9 cellular contexts compared by ENCODE assay signal in genomic region chr3:46930176-46930944, GRCh38. TPM values are rescaled to one million over a fixed set of nuclear protein-coding genes. Genes with fewer than 3 reads are reported as not detected.
DNase-seq lines count a peak whose midpoint lies in the region; ATAC-seq, FAIRE-seq and TF ChIP-seq lines count a peak whose summit lies in the region.
"Had no signal": no experiment of that assay in that cellular context is flagged by ENCODE, and none has a peak within 500 bp of the region (broad histone marks: within the 10 kb centered on the region; RNA-seq: fewer than 3 reads in every experiment).

No MANE protein-coding gene starts in this region.

- H3K9ac ChIP-seq in skeletal muscle tissue (ENCODE audit: low read depth in 1 of 3, low read length in 3 of 3), result peak overlapping the region; percentile 35 to 63 (median 54)

- H3K9me3 ChIP-seq in right atrium auricular region (no peaks in the 10 kb centered on the region), skeletal muscle tissue (ENCODE audit: control insufficient read depth in 3 of 3, low read length in 3 of 3) (no peaks in the 10 kb centered on the region)

- TF ChIP-seq CTCF in VCaP (conservative IDR thresholded peaks at IDR 0.05) (no peak), right atrium auricular region (IDR thresholded peaks at IDR 0.05) (no peak)

- H3K4me3 ChIP-seq in right atrium auricular region (no peak overlapping the region), skeletal muscle tissue (ENCODE audit: low read length in 3 of 3) (peak overlapping the region in 1 of 3 donors; percentile 13)

- DNase-seq in GM19239 (ENCODE audit: insufficient read length, low spot score) (no peak), right atrium auricular region (ENCODE audit: low spot score) (no peak)
- DNase-seq in stimulated activated CD4-positive, alpha-beta T cell treated with anti-CD3 and anti-CD28 coated beads, Interleukin-12 subunit alpha, Interleukin-12 subunit beta, amount 100 ng/mL, for 4 hours, result no peak
- DNase-seq: stimulated activated CD4-positive, alpha-beta T cell treated with anti-CD3 and anti-CD28 coated beads, Interleukin-15, amount 100 ng/mL, for 24 hours had no signal

- H3K4me1 ChIP-seq in right atrium auricular region (peaks cover 0 to 100% of the 10 kb centered on the region in 2 donors), skeletal muscle tissue (ENCODE audit: control insufficient read depth in 3 of 3, insufficient read depth in 3 of 3, low read length in 3 of 3) (peaks cover 95 to 97% (median 96%) of the 10 kb centered on the region in 3 donors)

- FAIRE-seq in GM19239 (lab: Jason Lieb, UNC), result peak; percentile 4

- ATAC-seq in GM19351 (IDR thresholded peaks at IDR 0.05; ENCODE audit: unreplicated experiment) (no peak), HG03521 (IDR thresholded peaks at IDR 0.05; ENCODE audit: unreplicated experiment) (no peak), HG03175 (IDR thresholded peaks at IDR 0.05; ENCODE audit: unreplicated experiment) (no peak)

- H3K27ac ChIP-seq in VCaP, result peak overlapping the region; percentile 68
- peak overlapping the region; percentile 85 to 91 for H3K27ac ChIP-seq in right atrium auricular region
- peak overlapping the region; percentile 64 for H3K27ac ChIP-seq in skeletal muscle tissue (ENCODE audit: low read depth, low read length)

- H3K27me3 ChIP-seq in right atrium auricular region, result no peaks in the 10 kb centered on the region
- no peaks in the 10 kb centered on the region for H3K27me3 ChIP-seq in skeletal muscle tissue (ENCODE audit: control insufficient read depth in 3 of 3, insufficient read depth in 3 of 3, low read length in 3 of 3)

- H3K36me3 ChIP-seq in right atrium auricular region, result peaks cover 6% of the 10 kb centered on the region
- peaks cover 0 to 1% (median 1%) of the 10 kb centered on the region in 3 donors for H3K36me3 ChIP-seq in skeletal muscle tissue (ENCODE audit: control insufficient read depth in 3 of 3, insufficient read depth in 3 of 3, low read length in 3 of 3)

RNA-seq across cellular contexts. Expression of gene CCDC12, which starts 46.2 kb away (rescaled TPM):
- 10 to 100 TPM; 27.5 to 38.6 TPM for total RNA-seq in right atrium auricular region
- total RNA-seq in skeletal muscle tissue, result 27.1 TPM

RNA-seq across cellular contexts. Expression of gene NBEAL2, which starts 49.1 kb away (rescaled TPM):
- total RNA-seq in right atrium auricular region, result 10 to 100 TPM in 1 of 2 donors, 1 to 10 TPM in 1; 7.5 to 15.3 TPM
- 5.2 TPM for total RNA-seq in skeletal muscle tissue

RNA-seq across cellular contexts. Expression of gene PTH1R, which starts 52.8 kb away (rescaled TPM):
- 10 to 100 TPM in 1 of 2 donors, 1 to 10 TPM in 1; 7.2 to 10.1 TPM for total RNA-seq in right atrium auricular region
- 9.4 TPM for total RNA-seq in skeletal muscle tissue
